Comparison of ENCODE assay signal across 1 cellular context in the genomic region with DNA sequence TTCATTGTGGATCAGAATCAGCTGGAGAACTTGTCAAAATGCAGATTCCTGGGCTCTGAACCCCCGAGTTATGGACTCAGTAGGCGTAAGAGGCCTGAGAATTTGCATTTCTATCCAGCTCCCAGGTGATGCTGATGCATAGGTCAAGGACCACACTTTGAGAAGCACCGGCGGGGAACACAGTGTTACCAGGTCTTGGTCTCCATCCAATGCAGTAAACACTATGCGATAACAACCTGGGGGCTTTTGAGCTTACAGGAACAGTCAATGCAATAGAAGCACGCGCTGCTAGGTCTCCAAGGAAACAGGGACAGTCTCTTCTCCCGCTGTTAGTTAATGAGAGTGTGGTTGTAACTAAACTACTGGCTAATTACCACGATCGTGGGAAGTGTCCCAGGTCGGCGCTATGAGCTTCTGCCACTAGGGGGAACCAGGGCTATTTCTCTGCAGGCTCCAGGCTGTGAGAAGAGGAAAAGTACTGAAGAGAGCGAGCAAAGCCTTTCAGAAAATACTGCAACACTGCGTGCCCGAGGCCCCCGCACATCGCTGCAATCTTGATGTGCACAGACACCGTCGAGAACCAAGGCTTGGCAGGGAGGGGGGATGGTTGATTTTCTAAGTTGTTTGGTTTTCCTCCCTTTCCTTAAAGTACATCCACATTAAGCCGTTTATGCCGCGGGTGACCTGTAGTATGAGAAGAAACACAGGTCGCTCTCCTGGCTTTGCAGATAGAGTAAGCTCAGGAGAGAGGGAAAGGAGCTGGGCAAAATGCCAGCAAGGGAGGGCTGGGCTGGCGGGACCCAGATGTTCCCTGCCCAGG.
TF ChIP-seq lines count a peak whose summit lies in the region.

No MANE protein-coding gene starts in this region.

TF ChIP-seq in K562, 482 proteins besides CTCF, POLR2A, EP300 and RAD21 (continued from another document):
- TF ChIP-seq, protein P1, sequence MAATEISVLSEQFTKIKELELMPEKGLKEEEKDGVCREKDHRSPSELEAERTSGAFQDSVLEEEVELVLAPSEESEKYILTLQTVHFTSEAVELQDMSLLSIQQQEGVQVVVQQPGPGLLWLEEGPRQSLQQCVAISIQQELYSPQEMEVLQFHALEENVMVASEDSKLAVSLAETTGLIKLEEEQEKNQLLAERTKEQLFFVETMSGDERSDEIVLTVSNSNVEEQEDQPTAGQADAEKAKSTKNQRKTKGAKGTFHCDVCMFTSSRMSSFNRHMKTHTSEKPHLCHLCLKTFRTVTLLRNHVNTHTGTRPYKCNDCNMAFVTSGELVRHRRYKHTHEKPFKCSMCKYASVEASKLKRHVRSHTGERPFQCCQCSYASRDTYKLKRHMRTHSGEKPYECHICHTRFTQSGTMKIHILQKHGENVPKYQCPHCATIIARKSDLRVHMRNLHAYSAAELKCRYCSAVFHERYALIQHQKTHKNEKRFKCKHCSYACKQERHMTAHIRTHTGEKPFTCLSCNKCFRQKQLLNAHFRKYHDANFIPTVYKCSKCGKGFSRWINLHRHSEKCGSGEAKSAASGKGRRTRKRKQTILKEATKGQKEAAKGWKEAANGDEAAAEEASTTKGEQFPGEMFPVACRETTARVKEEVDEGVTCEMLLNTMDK (IDR thresholded peaks at IDR 0.05; ENCODE audit: borderline replicate concordance, insufficient read depth, low read depth, low read length, poor library complexity, severe bottlenecking) = peak; percentile 10
TF ChIP-seq in K562: peak in this region for 2.
